19 cellular contexts compared by ENCODE assay signal in the genomic region with DNA sequence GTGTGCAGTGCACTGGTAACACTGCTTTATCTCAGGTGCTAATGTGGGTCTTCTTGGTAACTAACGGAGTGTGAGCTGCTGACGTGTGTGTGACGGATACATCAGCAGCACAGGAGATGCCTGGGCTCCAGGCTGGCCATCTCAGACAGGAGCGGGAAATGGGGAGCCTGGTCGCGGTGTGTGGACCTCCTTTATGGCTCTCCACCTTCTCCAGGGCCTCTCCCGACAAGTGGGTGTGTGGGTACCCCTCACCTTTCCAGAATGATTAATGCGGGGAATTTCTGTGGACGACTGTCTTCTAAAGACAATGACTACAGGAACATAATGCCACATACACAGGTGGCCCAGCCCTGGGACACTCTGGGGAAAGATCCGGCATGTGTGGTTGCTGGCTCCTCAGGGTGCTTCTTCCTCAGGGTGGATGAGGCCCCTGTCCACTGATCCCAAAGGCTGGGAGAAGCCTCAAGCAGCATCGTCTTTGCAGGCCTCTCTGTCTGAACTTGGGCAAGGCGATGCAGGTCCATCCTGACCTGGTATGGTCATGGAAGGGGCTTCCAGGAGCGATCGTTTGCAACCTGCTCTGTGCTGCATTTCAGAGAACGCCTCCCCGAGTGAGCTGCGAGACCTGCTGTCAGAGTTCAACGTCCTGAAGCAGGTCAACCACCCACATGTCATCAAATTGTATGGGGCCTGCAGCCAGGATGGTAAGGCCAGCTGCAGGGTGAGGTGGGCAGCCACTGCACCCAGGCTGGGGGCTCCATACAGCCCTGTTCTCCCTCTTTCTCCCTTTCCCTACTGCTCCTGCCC. TPM values are rescaled to one million over a fixed set of nuclear protein-coding genes. Genes with fewer than 3 reads are reported as not detected.
DNase-seq lines count a peak whose midpoint lies in the region; ATAC-seq and TF ChIP-seq lines count a peak whose summit lies in the region.
"Had no signal": no experiment of that assay in that cellular context is flagged by ENCODE, and none has a peak within 500 bp of the region (broad histone marks: within the 10 kb centered on the region; RNA-seq: fewer than 3 reads in every experiment).

No MANE protein-coding gene starts in this region.

- H3K9ac ChIP-seq in BLaER1 treated with 17β-estradiol and CSF1 and Interleukin-3, amounts not matched to agents 10 nM and 100 nM: no peak overlapping the region

- DNase-seq in activated CD4-positive, alpha-beta T cell treated with anti-CD3 and anti-CD28 coated beads, Interleukin-2, amount 10 ng/mL, durations not matched to agents 24 days and 14 days: no peak
- DNase-seq in activated CD4-positive, alpha-beta T cell treated with anti-CD3 and anti-CD28 coated beads, Interleukin-2, amount 50 U/mL, for 48 hours: no peak
- DNase-seq in left lobe of liver (ENCODE audit: low spot score) (no peak), sciatic nerve (ENCODE audit: low spot score) (peak; percentile 40), prostate gland (ENCODE audit: low spot score) (no peak), left cardiac atrium (no peak), lower leg skin (ENCODE audit: low spot score in 2 of 2) (no peak)
- DNase-seq: 8988T; CD4-positive, CD25-positive, alpha-beta regulatory T cell; COR-L47; DMS 273 treated with DMSO at 0.1 percent for 48 hours; DND-41; H7; HFFc6; NCI-H1417 treated with DMSO at 0.1 percent for 48 hours; NCI-H1930; NCI-H526 had no signal

- peak overlapping the region; percentile 75 for H3K27ac Mint-ChIP-seq in activated CD4-positive, alpha-beta T cell treated with anti-CD3 and anti-CD28 coated beads, Interleukin-2, amount 10 ng/mL, durations not matched to agents 24 days and 14 days
- H3K27ac Mint-ChIP-seq: HFFc6 had no signal

- no peaks in the 10 kb centered on the region for H4K20me1 ChIP-seq in BLaER1 treated with 17β-estradiol and CSF1 and Interleukin-3, amounts not matched to agents 10 nM and 100 nM

- H3K27ac ChIP-seq in BLaER1 treated with 17β-estradiol and CSF1 and Interleukin-3, amounts not matched to agents 10 nM and 100 nM: peak overlapping the region in 4 of 11 experiments; percentile 3 to 84 (median 24); a peak in 3 of 22 replicates
- no peak overlapping the region for H3K27ac ChIP-seq in prostate gland
- H3K27ac ChIP-seq: HL-60 had no signal

- no peak overlapping the region for H3K4me3 Mint-ChIP-seq in activated CD4-positive, alpha-beta T cell treated with anti-CD3 and anti-CD28 coated beads, Interleukin-2, amount 10 ng/mL, durations not matched to agents 24 days and 14 days
- H3K4me3 Mint-ChIP-seq: CD4-positive, CD25-positive, alpha-beta regulatory T cell; HFFc6 had no signal

- peaks cover 39% of the 10 kb centered on the region for H3K4me1 Mint-ChIP-seq in activated CD4-positive, alpha-beta T cell treated with anti-CD3 and anti-CD28 coated beads, Interleukin-2, amount 10 ng/mL, durations not matched to agents 24 days and 14 days

- no peak for TF ChIP-seq POLR2A in prostate gland (IDR thresholded peaks at IDR 0.05)
- no peak for TF ChIP-seq POLR2A in lower leg skin (IDR thresholded peaks at IDR 0.05)

- ATAC-seq in left lobe of liver (peak; percentile 54), sciatic nerve (no peak), left cardiac atrium (no peak)

- TF ChIP-seq CTCF in prostate gland (IDR thresholded peaks at IDR 0.05) (no peak), lower leg skin (IDR thresholded peaks at IDR 0.05) (no peak)

- 88% methylated on average over 18 of the region's 18 CpGs for WGBS in prostate gland
- 88 to 89% methylated on average over 18 of the region's 18 CpGs for WGBS in lower leg skin, 2 donors

- no peaks in the 10 kb centered on the region for H3K9me3 ChIP-seq in BLaER1 treated with 17β-estradiol and CSF1 and Interleukin-3, amounts not matched to agents 10 nM and 100 nM (replicated peaks in 1 of 11)
- no peaks in the 10 kb centered on the region for H3K9me3 ChIP-seq in prostate gland

- H3K27me3 Mint-ChIP-seq in activated CD4-positive, alpha-beta T cell treated with anti-CD3 and anti-CD28 coated beads, Interleukin-2, amount 10 ng/mL, durations not matched to agents 24 days and 14 days: no peaks in the 10 kb centered on the region
- H3K27me3 Mint-ChIP-seq: CD4-positive, CD25-positive, alpha-beta regulatory T cell had no signal

- intact Hi-C loops in activated CD4-positive, alpha-beta T cell treated with anti-CD3 and anti-CD28 coated beads, Interleukin-2, amount 10 ng/mL, durations not matched to agents 24 days and 14 days (cut with micrococcal nuclease): no loop called here
- intact Hi-C loops in sciatic nerve (cut with DNase I): no loop called here
- intact Hi-C loops in prostate gland (cut with DNase I): no loop called here
- intact Hi-C loops in left cardiac atrium (cut with DNase I): no loop called here
- intact Hi-C loops in lower leg skin (cut with DNase I; ENCODE audit: low total_unique reads): no loop called here

- no peaks in the 10 kb centered on the region for H3K36me3 ChIP-seq in BLaER1 treated with 17β-estradiol and CSF1 and Interleukin-3, amounts not matched to agents 10 nM and 100 nM
- H3K36me3 ChIP-seq in prostate gland: no peaks in the 10 kb centered on the region

- no peaks in the 10 kb centered on the region for H3K36me3 Mint-ChIP-seq in activated CD4-positive, alpha-beta T cell treated with anti-CD3 and anti-CD28 coated beads, Interleukin-2, amount 10 ng/mL, durations not matched to agents 24 days and 14 days (ENCODE audit: low read depth)
- H3K36me3 Mint-ChIP-seq: CD4-positive, CD25-positive, alpha-beta regulatory T cell had no signal

- H3K27me3 ChIP-seq in BLaER1 treated with 17β-estradiol and CSF1 and Interleukin-3, amounts not matched to agents 10 nM and 100 nM: no peaks in the 10 kb centered on the region
- H3K27me3 ChIP-seq in prostate gland (replicated peaks; ENCODE audit: insufficient read depth): no peaks in the 10 kb centered on the region

- no peak overlapping the region for H3K4me3 ChIP-seq in BLaER1 treated with 17β-estradiol and CSF1 and Interleukin-3, amounts not matched to agents 10 nM and 100 nM
- H3K4me3 ChIP-seq in prostate gland (no peak overlapping the region), lower leg skin (ENCODE audit: low read depth, poor library complexity, severe bottlenecking) (no peak overlapping the region)

- peak overlapping the region in 9 of 11 experiments; percentile 9 to 99 (median 88); a peak in 8 of 22 replicates for H3K4me2 ChIP-seq in BLaER1 treated with 17β-estradiol and CSF1 and Interleukin-3, amounts not matched to agents 10 nM and 100 nM

- H3K4me1 ChIP-seq in BLaER1 treated with 17β-estradiol and CSF1 and Interleukin-3, amounts not matched to agents 10 nM and 100 nM: peaks cover 60 to 85% (median 72%) of the 10 kb centered on the region in 10 experiments
- no peaks in the 10 kb centered on the region for H3K4me1 ChIP-seq in prostate gland (replicated peaks)

- no peaks in the 10 kb centered on the region for H3K9me3 Mint-ChIP-seq in activated CD4-positive, alpha-beta T cell treated with anti-CD3 and anti-CD28 coated beads, Interleukin-2, amount 10 ng/mL, durations not matched to agents 24 days and 14 days
- H3K9me3 Mint-ChIP-seq: CD4-positive, CD25-positive, alpha-beta regulatory T cell; HFFc6 had no signal

RNA-seq across cellular contexts. Expression of a gene that starts 20.3 kb away (rescaled TPM):
- total RNA-seq in activated CD4-positive, alpha-beta T cell treated with anti-CD3 and anti-CD28 coated beads, Interleukin-2, amount 10 ng/mL, durations not matched to agents 24 days and 14 days: 24.7 and 25.9 TPM in 2 replicates
- total RNA-seq in left lobe of liver: 5.5 TPM
- 31.5 TPM for total RNA-seq in sciatic nerve
- 10 to 100 TPM in 1 of 2 donors, 1 to 10 TPM in 1; 10.0 to 15.9 TPM for total RNA-seq in prostate gland
- 10 to 100 TPM; 12.0 to 17.0 TPM for total RNA-seq in left cardiac atrium
- total RNA-seq in lower leg skin: 10 to 100 TPM; 12.9 to 16.7 (median 15.4) TPM

RNA-seq across cellular contexts. Expression of a gene that starts 41.1 kb away (rescaled TPM):
- 0.12 and 0.62 TPM in 2 replicates for total RNA-seq in activated CD4-positive, alpha-beta T cell treated with anti-CD3 and anti-CD28 coated beads, Interleukin-2, amount 10 ng/mL, durations not matched to agents 24 days and 14 days
- total RNA-seq in left lobe of liver (1.1 TPM), sciatic nerve (0.80 TPM), prostate gland (1 to 10 TPM; 3.6 to 8.7 TPM), left cardiac atrium (1 to 10 TPM in 1 of 2 donors, under 1 TPM in 1; 0.84 to 6.1 TPM), lower leg skin (1 to 10 TPM in 2 of 4 donors, under 1 TPM in 2; 0.04 to 1.3 (median 0.87) TPM)
